In the genomic region with DNA sequence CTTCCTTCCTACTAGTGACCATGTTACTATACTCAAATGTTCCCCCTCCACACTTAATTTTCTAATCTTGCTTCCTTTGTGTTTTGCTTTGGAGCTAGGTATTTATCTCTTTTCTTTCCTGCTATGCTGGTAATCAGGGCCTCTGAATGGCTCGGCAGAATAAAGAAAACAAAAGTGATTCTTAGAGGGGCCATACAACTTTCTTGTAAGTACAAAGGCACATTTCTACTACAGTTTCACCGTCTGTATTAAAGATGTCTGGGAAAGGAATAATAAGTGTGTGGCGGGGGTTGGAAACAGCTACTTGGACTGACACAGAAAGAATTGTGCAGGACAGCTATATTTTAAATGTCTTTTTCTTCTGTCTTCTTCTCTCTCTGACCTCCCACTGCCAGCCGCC, we compare ENCODE assay signal across 1 cellular context.
TF ChIP-seq lines count a peak whose summit lies in the region.

No MANE protein-coding gene starts in this region.

TF ChIP-seq in A549, 52 proteins besides CTCF, POLR2A, EP300 and RAD21 (continued from another document):
- TF ChIP-seq POLR2AphosphoS2 (conservative IDR thresholded peaks at IDR 0.05; ENCODE audit: low read length) (no peak), EHF (CRISPR knock-in tag; IDR thresholded peaks at IDR 0.05) (no peak), NR3C1 (IDR thresholded peaks at IDR 0.05) (no peak), KDM1A (IDR thresholded peaks at IDR 0.05; ENCODE audit: low read depth) (no peak), FOSL2 (IDR thresholded peaks at IDR 0.05) (no peak), FOSL2 (CRISPR knock-in tag; IDR thresholded peaks at IDR 0.05) (no peak), FOSB (CRISPR knock-in tag; IDR thresholded peaks at IDR 0.05) (no peak)
- TF ChIP-seq, protein P1, sequence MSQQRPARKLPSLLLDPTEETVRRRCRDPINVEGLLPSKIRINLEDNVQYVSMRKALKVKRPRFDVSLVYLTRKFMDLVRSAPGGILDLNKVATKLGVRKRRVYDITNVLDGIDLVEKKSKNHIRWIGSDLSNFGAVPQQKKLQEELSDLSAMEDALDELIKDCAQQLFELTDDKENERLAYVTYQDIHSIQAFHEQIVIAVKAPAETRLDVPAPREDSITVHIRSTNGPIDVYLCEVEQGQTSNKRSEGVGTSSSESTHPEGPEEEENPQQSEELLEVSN (IDR thresholded peaks at IDR 0.05; ENCODE audit: borderline replicate concordance, low read depth): no peak
- TF ChIP-seq, protein P2, sequence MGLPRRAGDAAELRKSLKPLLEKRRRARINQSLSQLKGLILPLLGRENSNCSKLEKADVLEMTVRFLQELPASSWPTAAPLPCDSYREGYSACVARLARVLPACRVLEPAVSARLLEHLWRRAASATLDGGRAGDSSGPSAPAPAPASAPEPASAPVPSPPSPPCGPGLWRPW (IDR thresholded peaks at IDR 0.05): no peak
- TF ChIP-seq, protein P3, sequence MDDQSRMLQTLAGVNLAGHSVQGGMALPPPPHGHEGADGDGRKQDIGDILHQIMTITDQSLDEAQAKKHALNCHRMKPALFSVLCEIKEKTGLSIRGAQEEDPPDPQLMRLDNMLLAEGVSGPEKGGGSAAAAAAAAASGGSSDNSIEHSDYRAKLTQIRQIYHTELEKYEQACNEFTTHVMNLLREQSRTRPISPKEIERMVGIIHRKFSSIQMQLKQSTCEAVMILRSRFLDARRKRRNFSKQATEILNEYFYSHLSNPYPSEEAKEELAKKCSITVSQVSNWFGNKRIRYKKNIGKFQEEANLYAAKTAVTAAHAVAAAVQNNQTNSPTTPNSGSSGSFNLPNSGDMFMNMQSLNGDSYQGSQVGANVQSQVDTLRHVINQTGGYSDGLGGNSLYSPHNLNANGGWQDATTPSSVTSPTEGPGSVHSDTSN (IDR thresholded peaks at IDR 0.05): no peak
